In the genomic region with DNA sequence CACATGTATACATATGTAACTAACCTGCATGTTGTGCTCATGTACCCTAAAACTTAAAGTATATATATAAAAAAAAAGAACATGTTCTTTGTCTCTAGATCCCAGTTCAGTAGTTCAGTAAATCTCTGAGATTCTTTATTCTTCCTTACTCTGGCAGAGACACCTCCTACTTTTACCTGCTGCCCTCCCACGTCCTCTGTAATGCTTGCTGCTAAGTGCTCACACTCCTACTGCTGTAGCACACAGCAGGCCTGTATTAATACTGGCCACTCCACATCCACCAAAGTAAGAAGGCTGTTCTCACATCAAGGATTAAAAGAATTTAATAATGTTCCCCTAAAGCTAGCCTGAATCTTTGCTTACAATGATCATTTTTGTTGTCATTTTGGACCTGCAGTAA, we compare ENCODE assay signal across 3 cellular contexts.
"Had no signal": no experiment of that assay in that cellular context is flagged by ENCODE, and none has a peak within 500 bp of the region (broad histone marks: within the 10 kb centered on the region; RNA-seq: fewer than 3 reads in every experiment).

No MANE protein-coding gene starts in this region.

- ATAC-seq: GM12878 had no signal

- H3K4me3 ChIP-seq: GM12878 had no signal

- DNase-seq: GDM1, GF-D8 had no signal
